ENCODE assay signal across 11 cellular contexts in the genomic region with DNA sequence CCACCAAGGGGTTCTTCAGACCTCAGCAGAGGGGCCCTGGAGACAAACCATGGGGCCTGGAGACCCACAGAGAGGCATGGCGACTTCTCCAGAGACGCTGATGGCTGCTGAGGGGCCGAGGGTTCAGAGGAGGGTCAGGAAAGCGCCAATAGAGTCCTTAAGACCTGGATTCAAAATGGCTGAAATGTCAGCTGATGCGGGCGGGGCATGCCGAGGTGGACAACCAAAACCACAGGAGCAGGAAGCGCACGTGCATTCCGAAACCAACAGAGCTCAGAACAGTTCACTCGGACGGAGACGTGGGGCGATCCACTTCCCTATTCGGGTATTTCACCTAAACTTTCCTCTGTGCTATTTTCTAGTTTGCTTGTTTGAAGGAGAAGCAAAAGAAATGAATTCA.
DNase-seq lines count a peak whose midpoint lies in the region; ATAC-seq and TF ChIP-seq lines count a peak whose summit lies in the region.
"Had no signal": no experiment of that assay in that cellular context is flagged by ENCODE, and none has a peak within 500 bp of the region (broad histone marks: within the 10 kb centered on the region; RNA-seq: fewer than 3 reads in every experiment).

No MANE protein-coding gene starts in this region.

- H2AFZ ChIP-seq in SU-DHL-6 (ENCODE audit: low read depth, low read length, severe bottlenecking) = peak overlapping the region; percentile 23

- H3K27ac ChIP-seq in SU-DHL-6 (ENCODE audit: low read depth, low read length) = no peak overlapping the region
- H3K27ac ChIP-seq: thoracic aorta had no signal

- no peak overlapping the region for H3K4me3 Mint-ChIP-seq in activated T-cell treated with anti-CD3 and anti-CD28 coated beads, Interleukin-2, amount 50 U/mL, for 4 hours

- no peaks in the 10 kb centered on the region for H3K27me3 ChIP-seq in SU-DHL-6 (ENCODE audit: low read length)

- peaks cover 20% of the 10 kb centered on the region for H3K27me3 Mint-ChIP-seq in activated T-cell treated with anti-CD3 and anti-CD28 coated beads, Interleukin-2, amount 50 U/mL, for 4 hours (ENCODE audit: low read depth)

- H3F3A ChIP-seq in SU-DHL-6 (ENCODE audit: insufficient read depth) = no peaks in the 10 kb centered on the region

- H3K4me2 ChIP-seq in SU-DHL-6 (ENCODE audit: low read depth, low read length, poor library complexity, severe bottlenecking) = no peak overlapping the region

- peaks cover 1% of the 10 kb centered on the region for H3K4me1 Mint-ChIP-seq in activated T-cell treated with anti-CD3 and anti-CD28 coated beads, Interleukin-2, amount 50 U/mL, for 4 hours (ENCODE audit: low read depth)

- ATAC-seq in GM18502 (IDR thresholded peaks at IDR 0.05; ENCODE audit: poor library complexity, unreplicated experiment) = peak; percentile 81
- peak; percentile 86 for ATAC-seq in GM19455 (IDR thresholded peaks at IDR 0.05; ENCODE audit: unreplicated experiment)
- peak; percentile 48 for ATAC-seq in HG03108 (IDR thresholded peaks at IDR 0.05; ENCODE audit: unreplicated experiment)
- ATAC-seq in activated T-cell treated with anti-CD3 and anti-CD28 coated beads, Interleukin-2, amount 50 U/mL, for 4 hours = no peak
- ATAC-seq in GM18520 (IDR thresholded peaks at IDR 0.05; ENCODE audit: unreplicated experiment) = no peak

- TF ChIP-seq CTCF in SU-DHL-6 (IDR thresholded peaks at IDR 0.05; ENCODE audit: insufficient read depth, low read length, poor library complexity, severe bottlenecking) = no peak

- no peaks in the 10 kb centered on the region for H4K20me1 ChIP-seq in SU-DHL-6 (ENCODE audit: low read depth, low read length)

- no peaks in the 10 kb centered on the region for H3K79me2 ChIP-seq in SU-DHL-6 (ENCODE audit: insufficient read depth, low read length)

- H3K36me3 ChIP-seq in SU-DHL-6 (ENCODE audit: low read length) = no peaks in the 10 kb centered on the region
- H3K36me3 ChIP-seq: thoracic aorta had no signal

- no peak overlapping the region for H3K4me3 ChIP-seq in SU-DHL-6 (ENCODE audit: insufficient read depth, low read length, poor library complexity, severe bottlenecking)
- H3K4me3 ChIP-seq: thoracic aorta had no signal

- no peak for DNase-seq in stimulated activated CD4-positive, alpha-beta T cell treated with anti-CD3 and anti-CD28 coated beads, Interleukin-12 subunit alpha, Interleukin-12 subunit beta, amount 100 ng/mL, for 4 hours
- DNase-seq in SHP77 treated with DMSO at 0.1 percent for 48 hours (lab: John Stamatoyannopoulos, UW) = no peak
- no peak for DNase-seq in activated T-cell treated with anti-CD3 and anti-CD28 coated beads, Interleukin-2, amount 50 U/mL, for 4 hours
- DNase-seq: amniotic stem cell, Caco-2 had no signal

- no peaks in the 10 kb centered on the region for H3K9me3 ChIP-seq in SU-DHL-6 (ENCODE audit: insufficient read depth, low read length)
- H3K9me3 ChIP-seq: Caco-2, thoracic aorta had no signal

- no peak overlapping the region for H3K9ac ChIP-seq in SU-DHL-6 (ENCODE audit: low read length)

- no peaks in the 10 kb centered on the region for H3K9me3 Mint-ChIP-seq in activated T-cell treated with anti-CD3 and anti-CD28 coated beads, Interleukin-2, amount 50 U/mL, for 4 hours

- no peaks in the 10 kb centered on the region for H3K9me2 ChIP-seq in SU-DHL-6 (replicated peaks; ENCODE audit: insufficient read depth, low read length)

- H3K36me3 Mint-ChIP-seq in activated T-cell treated with anti-CD3 and anti-CD28 coated beads, Interleukin-2, amount 50 U/mL, for 4 hours (ENCODE audit: insufficient read depth) = no peaks in the 10 kb centered on the region

Comparison
In these comparisons a context has a peak if more than half of its experiments do, and no peak if none do; other contexts are left out.
1. ATAC-seq: peak in GM18502 (single experiment), GM19455 (single experiment) and HG03108 (single experiment); none in activated T-cell treated with anti-CD3 and anti-CD28 coated beads, Interleukin-2, amount 50 U/mL, for 4 hours (0 of 2) and GM18520 (single experiment).